ENCODE assay signal across 30 cellular contexts in genomic region chr5:103532116-103532734, GRCh38. TPM values are rescaled to one million over a fixed set of nuclear protein-coding genes. Genes with fewer than 3 reads are reported as not detected.
DNase-seq lines count a peak whose midpoint lies in the region; ATAC-seq, FAIRE-seq and TF ChIP-seq lines count a peak whose summit lies in the region.
"Had no signal": no experiment of that assay in that cellular context is flagged by ENCODE, and none has a peak within 500 bp of the region (broad histone marks: within the 10 kb centered on the region; RNA-seq: fewer than 3 reads in every experiment).

No MANE protein-coding gene starts in this region.

- no peaks in the 10 kb centered on the region for H3K9me3 Mint-ChIP-seq in stimulated activated memory B cell treated with anti-CD40 and anti-IgM and Interleukin-4, amounts not matched to agents 10 μg/mL and 1 μg/mL and 100 μg/mL, for 72 hours
- H3K9me3 Mint-ChIP-seq: activated CD4-positive, alpha-beta memory T cell treated with anti-CD3 and anti-CD28 coated beads, Interleukin-2, amount 10 ng/mL, durations not matched to agents 7 days and 5 days; central memory CD8-positive, alpha-beta T cell had no signal

- no peaks in the 10 kb centered on the region for H3F3A ChIP-seq in SK-N-SH (replicated peaks; ENCODE audit: insufficient read depth)

- H3K9me3 ChIP-seq in RWPE2 (ENCODE audit: severe bottlenecking) (no peaks in the 10 kb centered on the region), lung (ENCODE audit: control insufficient read depth in 2 of 2, insufficient read depth in 1 of 2, low read length in 1 of 2) (no peaks in the 10 kb centered on the region), SK-N-SH (no peaks in the 10 kb centered on the region)
- H3K9me3 ChIP-seq: heart right ventricle, neutrophil, sigmoid colon, vagina had no signal

- H3K79me2 ChIP-seq in SK-N-SH (ENCODE audit: insufficient read depth) = no peaks in the 10 kb centered on the region

- no peaks in the 10 kb centered on the region for H3K36me3 Mint-ChIP-seq in stimulated activated memory B cell treated with anti-CD40 and anti-IgM and Interleukin-4, amounts not matched to agents 10 μg/mL and 1 μg/mL and 100 μg/mL, for 72 hours
- H3K36me3 Mint-ChIP-seq: activated naive CD4-positive, alpha-beta T cell treated with anti-CD3 and anti-CD28 coated beads, Interleukin-2, amount 50 U/mL, for 24 hours; CD14-positive monocyte; IgD-negative memory B cell; naive B cell had no signal

- no peak for TF ChIP-seq CTCF in RWPE2 (IDR thresholded peaks at IDR 0.05; ENCODE audit: poor library complexity, severe bottlenecking)
- TF ChIP-seq CTCF in epithelial cell of proximal tubule (conservative IDR thresholded peaks at IDR 0.05; ENCODE audit: low read depth, low read length) = no peak
- no peak for TF ChIP-seq CTCF in lung (IDR thresholded peaks at IDR 0.05; ENCODE audit: control extremely low read depth, extremely low read depth)
- no peak for TF ChIP-seq CTCF in D721Med (IDR thresholded peaks at IDR 0.05; ENCODE audit: insufficient read depth, missing control alignments)
- TF ChIP-seq CTCF in SK-N-SH (IDR thresholded peaks at IDR 0.05) = no peak

- no peak overlapping the region for H3K27ac ChIP-seq in RWPE2 (ENCODE audit: poor library complexity, severe bottlenecking)
- no peak overlapping the region for H3K27ac ChIP-seq in lung (ENCODE audit: low read depth in 1 of 2, low read length in 1 of 2)
- H3K27ac ChIP-seq in SK-N-SH (ENCODE audit: low read depth in 2 of 2, low read length in 1 of 2) = no peak overlapping the region
- H3K27ac ChIP-seq: heart right ventricle, neutrophil, sigmoid colon, vagina had no signal

- H2AFZ ChIP-seq in SK-N-SH (ENCODE audit: low read depth) = no peak overlapping the region

- CTCF ChIA-PET in SK-N-SH (lab: Yijun Ruan, JAX) = no interaction called here

- H3K9ac ChIP-seq in SK-N-SH = no peak overlapping the region

- no peak overlapping the region for H3K4me2 ChIP-seq in SK-N-SH

- H4K20me1 ChIP-seq in SK-N-SH (ENCODE audit: insufficient read depth) = no peaks in the 10 kb centered on the region

- H3K36me3 ChIP-seq in RWPE2 (ENCODE audit: low read depth) = no peaks in the 10 kb centered on the region
- H3K36me3 ChIP-seq in lung (ENCODE audit: control insufficient read depth in 2 of 2, insufficient read depth in 2 of 2, low read length in 2 of 2) = no peaks in the 10 kb centered on the region
- H3K36me3 ChIP-seq in SK-N-SH (replicated peaks in 1 of 2; ENCODE audit: control insufficient read depth in 1 of 2, insufficient read depth in 2 of 2, low read length in 1 of 2) = no peaks in the 10 kb centered on the region
- H3K36me3 ChIP-seq: heart right ventricle, neutrophil, sigmoid colon, vagina had no signal

- ATAC-seq in RWPE2 (ENCODE audit: low read depth) = peak; percentile 52; the same call in 2 of the 3 replicates
- peak; percentile 53 for ATAC-seq in lung (ENCODE audit: insufficient read depth, low FRiP score)
- no peak for ATAC-seq in stimulated activated memory B cell treated with anti-CD40 and anti-IgM and Interleukin-4, amounts not matched to agents 10 μg/mL and 1 μg/mL and 100 μg/mL, for 72 hours
- ATAC-seq: heart right ventricle; stimulated activated naive CD8-positive, alpha-beta T cell treated with anti-CD3 and anti-CD28 coated beads, Interleukin-15, Interleukin-2, amounts not matched to agents 100 U/mL and 50 U/mL, for 24 hours; T-helper 17 cell had no signal

- no peak for FAIRE-seq in D721Med (lab: Jason Lieb, UNC)

- no peaks in the 10 kb centered on the region for H3K9me2 ChIP-seq in SK-N-SH

- POLR2A ChIA-PET in SK-N-SH (lab: Yijun Ruan, JAX) = no interaction called here

- H3K4me1 Mint-ChIP-seq in stimulated activated memory B cell treated with anti-CD40 and anti-IgM and Interleukin-4, amounts not matched to agents 10 μg/mL and 1 μg/mL and 100 μg/mL, for 72 hours = no peaks in the 10 kb centered on the region
- H3K4me1 Mint-ChIP-seq: activated CD4-positive, alpha-beta memory T cell treated with anti-CD3 and anti-CD28 coated beads, Interleukin-2, amount 10 ng/mL, durations not matched to agents 7 days and 5 days; activated naive CD4-positive, alpha-beta T cell treated with anti-CD3 and anti-CD28 coated beads, Interleukin-2, amount 50 U/mL, for 24 hours; CD14-positive monocyte; central memory CD8-positive, alpha-beta T cell; IgD-negative memory B cell; naive B cell; T-helper 17 cell had no signal

- H3K4me3 ChIP-seq in RWPE2 (ENCODE audit: severe bottlenecking) = no peak overlapping the region
- H3K4me3 ChIP-seq in epithelial cell of proximal tubule (ENCODE audit: low read depth, low read length) = no peak overlapping the region
- H3K4me3 ChIP-seq in lung = no peak overlapping the region
- no peak overlapping the region for H3K4me3 ChIP-seq in SK-N-SH (ENCODE audit: low read depth in 2 of 2, low read length in 1 of 2)
- H3K4me3 ChIP-seq: heart right ventricle, sigmoid colon, vagina had no signal

- H3K27me3 ChIP-seq in RWPE2 (ENCODE audit: insufficient read depth, poor library complexity, severe bottlenecking) = no peaks in the 10 kb centered on the region
- no peaks in the 10 kb centered on the region for H3K27me3 ChIP-seq in lung (ENCODE audit: control insufficient read depth, insufficient read depth)
- H3K27me3 ChIP-seq in SK-N-SH (ENCODE audit: insufficient read depth) = no peaks in the 10 kb centered on the region
- H3K27me3 ChIP-seq: heart right ventricle, neutrophil, sigmoid colon, vagina had no signal

- H3K4me1 ChIP-seq in RWPE2 (ENCODE audit: insufficient read depth, poor library complexity, severe bottlenecking) = no peaks in the 10 kb centered on the region
- H3K4me1 ChIP-seq in lung (ENCODE audit: control insufficient read depth in 2 of 2, insufficient read depth in 2 of 2, low read length in 2 of 2) = no peaks in the 10 kb centered on the region
- no peaks in the 10 kb centered on the region for H3K4me1 ChIP-seq in SK-N-SH (ENCODE audit: control insufficient read depth in 1 of 2, insufficient read depth in 2 of 2, low read depth in 1 of 2, low read length in 1 of 2)
- H3K4me1 ChIP-seq: heart right ventricle, sigmoid colon, vagina had no signal

- WGBS in lung, 2 donors = 63 to 72% methylated on average over 2 of the region's 2 CpGs
- WGBS in SK-N-SH (ENCODE audit: low lambda C conversion rate) = 62% methylated on average over 2 of the region's 2 CpGs

- TF ChIP-seq EP300 in SK-N-SH (IDR thresholded peaks at IDR 0.05; ENCODE audit: borderline replicate concordance in 1 of 2, low read depth in 1 of 2, low read length in 1 of 2) = no peak

- peaks cover 7% of the 10 kb centered on the region for H3K27me3 Mint-ChIP-seq in stimulated activated memory B cell treated with anti-CD40 and anti-IgM and Interleukin-4, amounts not matched to agents 10 μg/mL and 1 μg/mL and 100 μg/mL, for 72 hours
- H3K27me3 Mint-ChIP-seq: central memory CD8-positive, alpha-beta T cell; IgD-negative memory B cell; progenitor cell of endocrine pancreas had no signal

- no peak for TF ChIP-seq RAD21 in SK-N-SH (IDR thresholded peaks at IDR 0.05; ENCODE audit: low read length)

- DNase-seq in GM03348 (ENCODE audit: low spot score) (peak; percentile 5), RWPE2 (ENCODE audit: low spot score) (no peak), epithelial cell of proximal tubule (ENCODE audit: low read depth) (peak; percentile 60), lung (ENCODE audit: low spot score) (no peak), germinal center (ENCODE audit: low spot score) (no peak), D721Med (ENCODE audit: insufficient read length, low spot score) (no peak), SK-N-SH (no peak)
- DNase-seq: activated CD4-positive, alpha-beta memory T cell treated with anti-CD3 and anti-CD28 coated beads, Interleukin-2, amount 10 ng/mL, durations not matched to agents 7 days and 5 days; activated CD4-positive, alpha-beta T cell treated with anti-CD3 and anti-CD28 coated beads for 1 hour; activated CD8-positive, alpha-beta memory T cell treated with anti-CD3 and anti-CD28 coated beads, Interleukin-2, amount 50 U/mL, for 48 hours; aorta; dermis blood vessel endothelial cell; foreskin fibroblast; H7; heart right ventricle; naive B cell; NCI-H2081 treated with DMSO at 0.1 percent for 48 hours; NCI-H748 treated with DMSO at 0.1 percent for 48 hours; RPMI8226; sigmoid colon; stimulated activated naive CD8-positive, alpha-beta T cell treated with anti-CD3 and anti-CD28 coated beads, Interleukin-15, Interleukin-2, amounts not matched to agents 100 U/mL and 50 U/mL, for 24 hours; T-helper 17 cell had no signal

- no peak overlapping the region for H3K4me3 Mint-ChIP-seq in stimulated activated memory B cell treated with anti-CD40 and anti-IgM and Interleukin-4, amounts not matched to agents 10 μg/mL and 1 μg/mL and 100 μg/mL, for 72 hours
- H3K4me3 Mint-ChIP-seq: activated CD4-positive, alpha-beta memory T cell treated with anti-CD3 and anti-CD28 coated beads, Interleukin-2, amount 10 ng/mL, durations not matched to agents 7 days and 5 days; activated naive CD4-positive, alpha-beta T cell treated with anti-CD3 and anti-CD28 coated beads, Interleukin-2, amount 50 U/mL, for 24 hours; CD14-positive monocyte; central memory CD8-positive, alpha-beta T cell; IgD-negative memory B cell; naive B cell; T-helper 17 cell had no signal

- no peak overlapping the region for H3K27ac Mint-ChIP-seq in stimulated activated memory B cell treated with anti-CD40 and anti-IgM and Interleukin-4, amounts not matched to agents 10 μg/mL and 1 μg/mL and 100 μg/mL, for 72 hours
- H3K27ac Mint-ChIP-seq: activated CD4-positive, alpha-beta memory T cell treated with anti-CD3 and anti-CD28 coated beads, Interleukin-2, amount 10 ng/mL, durations not matched to agents 7 days and 5 days; activated naive CD4-positive, alpha-beta T cell treated with anti-CD3 and anti-CD28 coated beads, Interleukin-2, amount 50 U/mL, for 24 hours; CD14-positive monocyte; IgD-negative memory B cell; naive B cell; progenitor cell of endocrine pancreas; T-helper 17 cell had no signal

TF ChIP-seq in SK-N-SH, 30 proteins besides CTCF, POLR2A, EP300 and RAD21 (continues in another document):
- TF ChIP-seq USF1 (IDR thresholded peaks at IDR 0.05; ENCODE audit: borderline replicate concordance, low read depth) = no peak
- TF ChIP-seq SIN3A (IDR thresholded peaks at IDR 0.05; ENCODE audit: borderline replicate concordance, low read depth, low read length) = no peak
- no peak for TF ChIP-seq CHD2 (IDR thresholded peaks at IDR 0.05; ENCODE audit: low read length, partially characterized antibody)
- TF ChIP-seq EZH2phosphoT487 (IDR thresholded peaks at IDR 0.05; ENCODE audit: borderline replicate concordance, low read depth) = no peak
- TF ChIP-seq TCF12 (IDR thresholded peaks at IDR 0.05) = no peak

RNA-seq across cellular contexts. Expression of gene NUDT12, which starts 30.4 kb away (rescaled TPM):
- total RNA-seq in epithelial cell of proximal tubule = 8.0 and 9.9 TPM in 2 replicates
- total RNA-seq in lung = 10 to 100 TPM; 10.1 to 25.4 TPM
- 10 to 100 TPM in 1 of 2 donors, 1 to 10 TPM in 1; 5.7 to 12.4 TPM for polyA plus RNA-seq in lung
- polyA plus RNA-seq in SK-N-SH (2012; rRNA removed) = 4.9 and 8.1 TPM in 2 replicates
- polyA plus RNA-seq in SK-N-SH (2012; cell fraction: cytosol; rRNA removed) = 6.6 and 8.0 TPM in 2 replicates
- 4.8 and 15.4 TPM in 2 replicates for polyA plus RNA-seq in SK-N-SH (2012; cell fraction: nucleus; rRNA removed)

Comparison
In these comparisons a context has a peak if more than half of its experiments do, and no peak if none do; other contexts are left out.
1. DNase-seq: peak in GM03348 (single experiment) and epithelial cell of proximal tubule (single experiment); none in RWPE2 (single experiment), lung (single experiment), germinal center (single experiment), D721Med (single experiment) and SK-N-SH (single experiment).